ENCODE assay signal across 23 cellular contexts in genomic region chr19:58007285-58007684, GRCh38. TPM values are rescaled to one million over a fixed set of nuclear protein-coding genes. Genes with fewer than 3 reads are reported as not detected.
DNase-seq lines count a peak whose midpoint lies in the region; ATAC-seq and TF ChIP-seq lines count a peak whose summit lies in the region.
"Had no signal": no experiment of that assay in that cellular context is flagged by ENCODE, and none has a peak within 500 bp of the region (broad histone marks: within the 10 kb centered on the region; RNA-seq: fewer than 3 reads in every experiment).

No MANE protein-coding gene starts in this region.

- H3K4ac ChIP-seq in mesendoderm (ENCODE audit: low read depth, low read length) = no peak overlapping the region

- no peak overlapping the region for H2BK120ac ChIP-seq in mesendoderm (ENCODE audit: low read depth, low read length)

- POLR2A ChIA-PET in WTC11 (lab: Charles Lee) = no interaction called here

- H3K4me2 ChIP-seq in Loucy (ENCODE audit: low read depth, low read length, poor library complexity, severe bottlenecking) (no peak overlapping the region), mesendoderm (ENCODE audit: low read length) (no peak overlapping the region)

- no peak overlapping the region for H3K56ac ChIP-seq in mesendoderm (ENCODE audit: low read length)

- H3K18ac ChIP-seq in mesendoderm (ENCODE audit: low read length) = no peak overlapping the region

- peaks cover 15% of the 10 kb centered on the region for H3K4me1 Mint-ChIP-seq in WTC11
- H3K4me1 Mint-ChIP-seq: T-helper 17 cell had no signal

- no peaks in the 10 kb centered on the region for H3K27me3 Mint-ChIP-seq in WTC11 (ENCODE audit: low read depth)
- H3K27me3 Mint-ChIP-seq: stimulated activated naive CD8-positive, alpha-beta T cell treated with anti-CD3 and anti-CD28 coated beads, Interleukin-15, amount 100 ng/mL, for 72 hours; T-helper 17 cell; type B pancreatic cell had no signal

- no peak overlapping the region for H3K27ac ChIP-seq in mesendoderm (ENCODE audit: low read depth, low read length)

- no peaks in the 10 kb centered on the region for H3K9me2 ChIP-seq in Loucy (replicated peaks; ENCODE audit: low read depth, low read length)

- H3K4me3 ChIP-seq in Loucy (ENCODE audit: low read length, poor library complexity, severe bottlenecking) (no peak overlapping the region), mesendoderm (ENCODE audit: low read length) (no peak overlapping the region)

- H3K9me3 ChIP-seq in Loucy (ENCODE audit: insufficient read depth, low read depth, low read length) = peaks cover under 1% of the 10 kb centered on the region; the same call in 1 of the 2 replicates

- no peaks in the 10 kb centered on the region for H3F3A ChIP-seq in Loucy (ENCODE audit: low read depth)

- H3K79me2 ChIP-seq in Loucy (ENCODE audit: insufficient read depth, low read length) = peaks cover 17% of the 10 kb centered on the region
- peaks cover 6% of the 10 kb centered on the region for H3K79me2 ChIP-seq in mesendoderm (ENCODE audit: control insufficient read depth, insufficient read depth, low read length)

- no peak overlapping the region for H3K4me3 Mint-ChIP-seq in WTC11
- H3K4me3 Mint-ChIP-seq: CD4-positive, CD25-positive, alpha-beta regulatory T cell; stimulated activated naive CD8-positive, alpha-beta T cell treated with anti-CD3 and anti-CD28 coated beads, Interleukin-15, amount 100 ng/mL, for 72 hours; T-helper 17 cell; type B pancreatic cell had no signal

- H4K5ac ChIP-seq in mesendoderm (ENCODE audit: low read length) = no peak overlapping the region

- H3K79me1 ChIP-seq in mesendoderm (ENCODE audit: low read length) = peaks cover 8% of the 10 kb centered on the region

- H2AFZ ChIP-seq in Loucy (ENCODE audit: low read length) = no peak overlapping the region

- H3K23ac ChIP-seq in mesendoderm (ENCODE audit: low read length) = no peak overlapping the region

- peak overlapping the region; percentile 36; the same call in 1 of the 2 replicates for H3K27ac Mint-ChIP-seq in WTC11
- H3K27ac Mint-ChIP-seq: activated T-helper 2 cell treated with anti-CD3 and anti-CD28 coated beads, Interferon-gamma antibody, Interleukin-2, Interleukin-4, amounts not matched to agents 10 μg/mL and 5 μg/mL and 100 μg/mL, durations not matched to agents 14 hours and 24 hours and 36 hours; CD4-positive, CD25-positive, alpha-beta regulatory T cell; stimulated activated naive CD8-positive, alpha-beta T cell treated with anti-CD3 and anti-CD28 coated beads, Interleukin-15, amount 100 ng/mL, for 72 hours; T-helper 17 cell; type B pancreatic cell had no signal

- WGBS in mesendoderm (ENCODE audit: extremely low coverage, insufficient coverage, low lambda C conversion rate) = no CpG with 5 or more reads among the region's 1 CpG

- peak; percentile 55 for TF ChIP-seq CTCF in Loucy (conservative IDR thresholded peaks at IDR 0.05; ENCODE audit: low read length)
- TF ChIP-seq CTCF in WTC11 (IDR thresholded peaks at IDR 0.05) = peak; percentile 26; the same call in 1 of the 2 replicates

- H3K27me3 ChIP-seq in Loucy (ENCODE audit: insufficient read depth, low read length, poor library complexity, severe bottlenecking) (peaks cover 1% of the 10 kb centered on the region), mesendoderm (ENCODE audit: insufficient read depth, low read length, poor library complexity) (no peaks in the 10 kb centered on the region)

- no peak overlapping the region for H4K8ac ChIP-seq in mesendoderm (ENCODE audit: low read depth, low read length)

- peaks cover 49% of the 10 kb centered on the region for H3K36me3 Mint-ChIP-seq in WTC11

- H3K9me3 Mint-ChIP-seq in WTC11 = peaks cover 9% of the 10 kb centered on the region

- H3K9ac ChIP-seq in Loucy (ENCODE audit: low read depth, low read length, poor library complexity, severe bottlenecking) (no peak overlapping the region), mesendoderm (ENCODE audit: low read length) (no peak overlapping the region)

- H2BK5ac ChIP-seq in mesendoderm (ENCODE audit: low read length) = no peak overlapping the region

- peak; percentile 7; the same call in 1 of the 2 replicates for ATAC-seq in WTC11
- no peak for ATAC-seq in activated CD4-positive, CD25-positive, alpha-beta regulatory T cell treated with anti-CD3 and anti-CD28 coated beads, Interleukin-2, amount 50 U/mL, for 24 hours
- ATAC-seq in GM18861 (IDR thresholded peaks at IDR 0.05; ENCODE audit: unreplicated experiment) = no peak
- ATAC-seq: left cardiac atrium; stimulated activated naive CD8-positive, alpha-beta T cell treated with anti-CD3 and anti-CD28 coated beads, Interleukin-15, amount 100 ng/mL, for 72 hours; T-helper 17 cell had no signal

- CTCF ChIA-PET in WTC11 (lab: Charles Lee) = interaction anchor here (0.5 to 1.1 kb wide), 5 partner anchors 61 to 238 kb away, joined by 3 read pairs; partner anchors contain the start of genes ZNF418 and ZNF586

- 0 out of 2 replicates have a peak, but pooled peaks cover 3% of the 10 kb centered on the region for H3K36me3 ChIP-seq in Loucy (ENCODE audit: insufficient read depth, low read length)
- peaks cover 9% of the 10 kb centered on the region for H3K36me3 ChIP-seq in mesendoderm (ENCODE audit: control insufficient read depth, insufficient read depth, low read length)

- DNase-seq in NCI-H748 (lab: John Stamatoyannopoulos, UW; ENCODE audit: unreplicated experiment) = peak; percentile 60
- no peak for DNase-seq in NCI-H748 treated with DMSO at 0.1 percent for 48 hours (lab: John Stamatoyannopoulos, UW)
- DNase-seq in WTC11 (ENCODE audit: low spot score) = peak; percentile 34
- peak; percentile 70 for DNase-seq in mesendoderm
- no peak for DNase-seq in DMS114 treated with DMSO at 0.1 percent for 48 hours (lab: John Stamatoyannopoulos, UW; ENCODE audit: unreplicated experiment)
- DNase-seq: activated CD4-positive, alpha-beta T cell treated with anti-CD3 and anti-CD28 coated beads for 1 hour; CD4-positive, CD25-positive, alpha-beta regulatory T cell; effector memory CD4-positive, alpha-beta T cell; left cardiac atrium; NCI-H1436; NCI-H226; SIG-M5; stimulated activated CD4-positive, alpha-beta T cell treated with anti-CD3 and anti-CD28 coated beads, Interleukin-15, amount 100 ng/mL, for 24 hours; stimulated activated naive CD8-positive, alpha-beta T cell treated with anti-CD3 and anti-CD28 coated beads, Interleukin-15, amount 100 ng/mL, for 72 hours; T-helper 17 cell had no signal

- no peak overlapping the region for H2BK15ac ChIP-seq in mesendoderm (replicated peaks; ENCODE audit: low read depth)

- no peak overlapping the region for H2AK5ac ChIP-seq in mesendoderm (ENCODE audit: low read length)

- H4K20me1 ChIP-seq in Loucy (ENCODE audit: insufficient read depth, low read length, poor library complexity, severe bottlenecking) = no peaks in the 10 kb centered on the region

- peaks cover 10% of the 10 kb centered on the region for H3K4me1 ChIP-seq in Loucy (ENCODE audit: insufficient read depth, low read length, poor library complexity, severe bottlenecking)
- H3K4me1 ChIP-seq in mesendoderm (ENCODE audit: control insufficient read depth, low read depth, low read length) = no peaks in the 10 kb centered on the region

TF ChIP-seq in WTC11, 78 proteins besides CTCF, POLR2A, EP300 and RAD21:
- no peak for TF ChIP-seq ESRRA (CRISPR knock-in tag; IDR thresholded peaks at IDR 0.05; ENCODE audit: borderline replicate concordance)
TF ChIP-seq in WTC11: peak in this region for 0.

RNA-seq across cellular contexts. Expression of gene ZNF606, which starts 4.7 kb away (rescaled TPM):
- total RNA-seq in WTC11 (2021) = 24.5 to 26.2 TPM (median 26.1 TPM) in 3 replicates
- 7.3 TPM for polyA plus RNA-seq in mesendoderm (2013, experiment 1 of 2)
- polyA plus RNA-seq in mesendoderm (2013, experiment 2 of 2) = 7.6 TPM

RNA-seq across cellular contexts. Expression of gene ZSCAN1, which starts 26.5 kb away (rescaled TPM):
- 0.69 to 1.3 TPM (median 0.78 TPM) in 3 replicates for total RNA-seq in WTC11 (2021)
- 0.59 TPM for polyA plus RNA-seq in mesendoderm (2013, experiment 1 of 2)
- 0.91 TPM for polyA plus RNA-seq in mesendoderm (2013, experiment 2 of 2)
- total RNA-seq: activated T-helper 2 cell treated with anti-CD3 and anti-CD28 coated beads, Interferon-gamma antibody, Interleukin-2, Interleukin-4, amounts not matched to agents 10 μg/mL and 5 μg/mL and 100 μg/mL, durations not matched to agents 14 hours and 24 hours and 36 hours; CD4-positive, CD25-positive, alpha-beta regulatory T cell; fibroblast of villous mesenchyme; mononuclear cell; renal cortical epithelial cell; T-helper 17 cell had no signal
- polyA plus RNA-seq: CD4-positive, CD25-positive, alpha-beta regulatory T cell had no signal

RNA-seq across cellular contexts. Expression of gene C19orf18, which starts 33.0 kb away (rescaled TPM):
- total RNA-seq in WTC11 (2021) = 1.1 to 1.3 TPM (median 1.1 TPM) in 3 replicates
- 0.62 TPM for polyA plus RNA-seq in mesendoderm (2013, experiment 1 of 2)
- polyA plus RNA-seq in mesendoderm (2013, experiment 2 of 2) = 0.43 TPM
- polyA plus RNA-seq: CD4-positive, CD25-positive, alpha-beta regulatory T cell had no signal

RNA-seq across cellular contexts. Expression of gene ZNF135, which starts 51.8 kb away (rescaled TPM):
- 5.6 to 8.0 TPM (median 7.2 TPM) in 3 replicates for total RNA-seq in WTC11 (2021)
- polyA plus RNA-seq in mesendoderm (2013, experiment 1 of 2) = 4.1 TPM
- 4.6 TPM for polyA plus RNA-seq in mesendoderm (2013, experiment 2 of 2)
- total RNA-seq: activated T-helper 2 cell treated with anti-CD3 and anti-CD28 coated beads, Interferon-gamma antibody, Interleukin-2, Interleukin-4, amounts not matched to agents 10 μg/mL and 5 μg/mL and 100 μg/mL, durations not matched to agents 14 hours and 24 hours and 36 hours had no signal

RNA-seq across cellular contexts. Expression of gene ZNF256, which starts 59.8 kb away (rescaled TPM):
- total RNA-seq in WTC11 (2021) = 15.1 to 17.9 TPM (median 15.9 TPM) in 3 replicates
- polyA plus RNA-seq in mesendoderm (2013, experiment 1 of 2) = 7.7 TPM
- 7.7 TPM for polyA plus RNA-seq in mesendoderm (2013, experiment 2 of 2)

Comparison
In these comparisons a context has a peak if more than half of its experiments do, and no peak if none do; other contexts are left out.
1. DNase-seq: peak in NCI-H748 (single experiment), WTC11 (single experiment) and mesendoderm (single experiment); none in NCI-H748 treated with DMSO at 0.1 percent for 48 hours (single experiment) and DMS114 treated with DMSO at 0.1 percent for 48 hours (single experiment).